In genomic region chr7:42123716-42124115, GRCh38 we compare ENCODE assay signal across 22 cellular contexts.
"Had no signal": no experiment of that assay in that cellular context is flagged by ENCODE, and none has a peak within 500 bp of the region (broad histone marks: within the 10 kb centered on the region; RNA-seq: fewer than 3 reads in every experiment).

No MANE protein-coding gene starts in this region.

- H3K4me3 Mint-ChIP-seq: activated CD8-positive, alpha-beta T cell treated with anti-CD3 and anti-CD28 coated beads, Interleukin-2, amount 10 ng/mL, durations not matched to agents 7 days and 5 days; activated naive CD8-positive, alpha-beta T cell treated with anti-CD3 and anti-CD28 coated beads for 36 hours; activated T-helper 17 cell treated with anti-CD3 and anti-CD28 coated beads, Interleukin-2, amount 50 U/mL, for 72 hours; memory B cell; nephron; stimulated activated memory B cell treated with anti-CD40 and anti-IgM and Interleukin-4, amounts not matched to agents 10 μg/mL and 1 μg/mL and 100 μg/mL, for 72 hours had no signal

- FAIRE-seq: small intestine had no signal

- H3K9me3 ChIP-seq: stomach had no signal

- H3K27me3 Mint-ChIP-seq: activated T-helper 17 cell treated with anti-CD3 and anti-CD28 coated beads, Interleukin-2, amount 50 U/mL, for 72 hours; stimulated activated memory B cell treated with anti-CD40 and anti-IgM and Interleukin-4, amounts not matched to agents 10 μg/mL and 1 μg/mL and 100 μg/mL, for 72 hours had no signal

- H3K9me3 Mint-ChIP-seq: activated naive CD8-positive, alpha-beta T cell treated with anti-CD3 and anti-CD28 coated beads for 36 hours; activated T-helper 17 cell treated with anti-CD3 and anti-CD28 coated beads, Interleukin-2, amount 50 U/mL, for 72 hours; memory B cell; nephron; stimulated activated memory B cell treated with anti-CD40 and anti-IgM and Interleukin-4, amounts not matched to agents 10 μg/mL and 1 μg/mL and 100 μg/mL, for 72 hours had no signal

- H3K36me3 ChIP-seq: stomach had no signal

- ATAC-seq: activated CD8-positive, alpha-beta T cell treated with anti-CD3 and anti-CD28 coated beads, Interleukin-2, amount 10 ng/mL, durations not matched to agents 7 days and 5 days; activated T-helper 17 cell treated with anti-CD3 and anti-CD28 coated beads, Interleukin-2, amount 50 U/mL, for 72 hours; esophagus mucosa; left cardiac atrium; sciatic nerve; stimulated activated memory B cell treated with anti-CD40 and anti-IgM and Interleukin-4, amounts not matched to agents 10 μg/mL and 1 μg/mL and 100 μg/mL, for 72 hours had no signal

- H3K27ac Mint-ChIP-seq: activated CD8-positive, alpha-beta T cell treated with anti-CD3 and anti-CD28 coated beads, Interleukin-2, amount 10 ng/mL, durations not matched to agents 7 days and 5 days; activated naive CD8-positive, alpha-beta T cell treated with anti-CD3 and anti-CD28 coated beads for 36 hours; activated T-helper 17 cell treated with anti-CD3 and anti-CD28 coated beads, Interleukin-2, amount 50 U/mL, for 72 hours; memory B cell; nephron; stimulated activated memory B cell treated with anti-CD40 and anti-IgM and Interleukin-4, amounts not matched to agents 10 μg/mL and 1 μg/mL and 100 μg/mL, for 72 hours had no signal

- H3K27me3 ChIP-seq: stomach had no signal

- DNase-seq: activated CD4-positive, alpha-beta T cell treated with anti-CD3 and anti-CD28 coated beads for 1 hour; activated CD4-positive, alpha-beta T cell treated with anti-CD3 and anti-CD28 coated beads, Interleukin-2, amount 50 U/mL, for 1 hour; activated CD8-positive, alpha-beta T cell treated with anti-CD3 and anti-CD28 coated beads, Interleukin-2, amount 10 ng/mL, durations not matched to agents 7 days and 5 days; activated naive CD8-positive, alpha-beta T cell treated with anti-CD3 and anti-CD28 coated beads for 36 hours; central memory CD4-positive, alpha-beta T cell; dermis blood vessel endothelial cell; effector CD8-positive, alpha-beta T cell; foreskin melanocyte; hypothalamus; left cardiac atrium; nucleus accumbens; small intestine; stimulated activated CD4-positive, alpha-beta T cell treated with anti-CD3 and anti-CD28 coated beads, Interleukin-2, amount 100 ng/mL, for 24 hours; stomach; T-helper 9 cell; trophoblast cell had no signal

- H3K4me3 ChIP-seq: stomach had no signal

- H3K27ac ChIP-seq: stomach had no signal

- H3K4me1 ChIP-seq: stomach had no signal

- H3K36me3 Mint-ChIP-seq: activated naive CD8-positive, alpha-beta T cell treated with anti-CD3 and anti-CD28 coated beads for 36 hours; memory B cell; stimulated activated memory B cell treated with anti-CD40 and anti-IgM and Interleukin-4, amounts not matched to agents 10 μg/mL and 1 μg/mL and 100 μg/mL, for 72 hours had no signal

- H3K4me1 Mint-ChIP-seq: activated T-helper 17 cell treated with anti-CD3 and anti-CD28 coated beads, Interleukin-2, amount 50 U/mL, for 72 hours; memory B cell; stimulated activated memory B cell treated with anti-CD40 and anti-IgM and Interleukin-4, amounts not matched to agents 10 μg/mL and 1 μg/mL and 100 μg/mL, for 72 hours had no signal
